In genomic region chr4:185344743-185345538, GRCh38 we compare ENCODE assay signal across 8 cellular contexts. TPM values are rescaled to one million over a fixed set of nuclear protein-coding genes. Genes with fewer than 3 reads are reported as not detected.
A peak's percentile ranks its signal among the peaks of the same experiment; 100 is the strongest.
DNase-seq lines count a peak whose midpoint lies in the region; ATAC-seq and TF ChIP-seq lines count a peak whose summit lies in the region.

No MANE protein-coding gene starts in this region.

- no peak overlapping the region for H3K4me3 Mint-ChIP-seq in osteocyte (ENCODE audit: unreplicated experiment)

- peak; percentile 59 for ATAC-seq in GM18858 (IDR thresholded peaks at IDR 0.05; ENCODE audit: unreplicated experiment)
- peak; percentile 43 for ATAC-seq in HG02588 (IDR thresholded peaks at IDR 0.05; ENCODE audit: unreplicated experiment)
- ATAC-seq in SK-N-SH treated with all-trans-retinoic acid at 6 μM for 48 hours = peak; percentile 29

- H3K36me3 Mint-ChIP-seq in osteocyte (ENCODE audit: unreplicated experiment) = peaks cover 56% of the 10 kb centered on the region

- peaks cover 55% of the 10 kb centered on the region for H3K4me1 Mint-ChIP-seq in osteocyte (ENCODE audit: unreplicated experiment)

- H3K27me3 Mint-ChIP-seq in osteocyte (ENCODE audit: unreplicated experiment) = no peaks in the 10 kb centered on the region

- no peaks in the 10 kb centered on the region for H3K9me3 Mint-ChIP-seq in osteocyte (ENCODE audit: unreplicated experiment)

- DNase-seq in osteocyte (ENCODE audit: extremely low spot score, unreplicated experiment) (no peak), T1000 (lab: John Stamatoyannopoulos, UW) (no peak), kidney tubule cell (ENCODE audit: low spot score) (no peak), Ammon's horn (ENCODE audit: low spot score) (no peak), retina (no peak)

- peak overlapping the region; percentile 87 for H3K27ac Mint-ChIP-seq in osteocyte (ENCODE audit: unreplicated experiment)

- TF ChIP-seq CTCF in osteocyte (IDR thresholded peaks at IDR 0.05) = no peak

TF ChIP-seq in SK-N-SH treated with all-trans-retinoic acid at 6 μM for 48 hours, 23 proteins besides CTCF, POLR2A, EP300 and RAD21:
- TF ChIP-seq SNAI2 (CRISPR knock-in tag; IDR thresholded peaks at IDR 0.05) = no peak
- no peak for TF ChIP-seq BACH2 (CRISPR knock-in tag; IDR thresholded peaks at IDR 0.05; ENCODE audit: borderline replicate concordance)
- no peak for TF ChIP-seq TOX (CRISPR knock-in tag; IDR thresholded peaks at IDR 0.05; ENCODE audit: borderline replicate concordance)
TF ChIP-seq in SK-N-SH treated with all-trans-retinoic acid at 6 μM for 48 hours: peak in this region for 0.

RNA-seq across cellular contexts. Expression of gene LRP2BP, which starts 50.8 kb away (rescaled TPM):
- total RNA-seq in osteocyte = 0.31 and 0.59 TPM in 2 replicates

RNA-seq across cellular contexts. Expression of gene ANKRD37, which starts 51.7 kb away (rescaled TPM):
- 4.2 and 5.3 TPM in 2 replicates for total RNA-seq in osteocyte
